Comparison of ENCODE assay signal across 2 cellular contexts in the genomic region with DNA sequence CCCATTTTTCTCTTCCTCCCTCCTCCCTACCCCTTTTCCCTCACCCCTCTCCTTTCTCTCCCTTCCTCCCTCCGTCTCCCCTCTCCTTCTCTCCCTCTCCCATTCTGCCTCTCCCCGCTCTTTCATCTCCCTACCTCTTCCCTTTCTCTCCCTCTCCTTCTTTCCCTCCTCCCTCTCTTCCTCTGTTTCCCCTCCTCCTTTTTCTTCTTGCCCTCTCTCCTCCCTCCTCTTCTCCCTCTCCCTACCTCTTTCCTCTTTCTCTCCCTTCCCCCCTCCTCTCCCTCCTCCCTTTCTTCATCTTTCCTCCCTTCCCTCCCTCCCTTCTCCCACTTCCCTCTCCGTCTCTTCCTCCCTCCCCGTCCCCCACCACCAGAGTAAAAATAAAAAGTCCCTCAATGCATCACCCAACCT.
TF ChIP-seq lines count a peak whose summit lies in the region.

No MANE protein-coding gene starts in this region.

TF ChIP-seq in IMR-90, 13 proteins besides CTCF, POLR2A, EP300 and RAD21:
- TF ChIP-seq CHD1 (IDR thresholded peaks at IDR 0.05; ENCODE audit: low read depth, low read length): no peak
- no peak for TF ChIP-seq MXI1 (IDR thresholded peaks at IDR 0.05; ENCODE audit: borderline replicate concordance, low read depth, low read length)
- no peak for TF ChIP-seq MAZ (IDR thresholded peaks at IDR 0.05; ENCODE audit: borderline replicate concordance, low read depth, low read length)
- TF ChIP-seq MAFK (IDR thresholded peaks at IDR 0.05; ENCODE audit: low read depth, low read length): no peak
- no peak for TF ChIP-seq BHLHE40 (IDR thresholded peaks at IDR 0.05; ENCODE audit: low read depth, low read length)
- TF ChIP-seq FOS (IDR thresholded peaks at IDR 0.05; ENCODE audit: low read depth, low read length): no peak
- TF ChIP-seq RFX5 (IDR thresholded peaks at IDR 0.05; ENCODE audit: low read depth, low read length): no peak
- no peak for TF ChIP-seq SMC3 (IDR thresholded peaks at IDR 0.05; ENCODE audit: low read depth, low read length)
- TF ChIP-seq, protein P1, sequence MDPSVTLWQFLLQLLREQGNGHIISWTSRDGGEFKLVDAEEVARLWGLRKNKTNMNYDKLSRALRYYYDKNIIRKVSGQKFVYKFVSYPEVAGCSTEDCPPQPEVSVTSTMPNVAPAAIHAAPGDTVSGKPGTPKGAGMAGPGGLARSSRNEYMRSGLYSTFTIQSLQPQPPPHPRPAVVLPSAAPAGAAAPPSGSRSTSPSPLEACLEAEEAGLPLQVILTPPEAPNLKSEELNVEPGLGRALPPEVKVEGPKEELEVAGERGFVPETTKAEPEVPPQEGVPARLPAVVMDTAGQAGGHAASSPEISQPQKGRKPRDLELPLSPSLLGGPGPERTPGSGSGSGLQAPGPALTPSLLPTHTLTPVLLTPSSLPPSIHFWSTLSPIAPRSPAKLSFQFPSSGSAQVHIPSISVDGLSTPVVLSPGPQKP (IDR thresholded peaks at IDR 0.05; ENCODE audit: borderline replicate concordance, low read depth, low read length): no peak
- TF ChIP-seq RCOR1 (IDR thresholded peaks at IDR 0.05; ENCODE audit: insufficient replicate concordance, low read length): no peak
- TF ChIP-seq, protein P2, sequence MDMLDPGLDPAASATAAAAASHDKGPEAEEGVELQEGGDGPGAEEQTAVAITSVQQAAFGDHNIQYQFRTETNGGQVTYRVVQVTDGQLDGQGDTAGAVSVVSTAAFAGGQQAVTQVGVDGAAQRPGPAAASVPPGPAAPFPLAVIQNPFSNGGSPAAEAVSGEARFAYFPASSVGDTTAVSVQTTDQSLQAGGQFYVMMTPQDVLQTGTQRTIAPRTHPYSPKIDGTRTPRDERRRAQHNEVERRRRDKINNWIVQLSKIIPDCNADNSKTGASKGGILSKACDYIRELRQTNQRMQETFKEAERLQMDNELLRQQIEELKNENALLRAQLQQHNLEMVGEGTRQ (IDR thresholded peaks at IDR 0.05; ENCODE audit: low read depth, low read length): no peak
- no peak for TF ChIP-seq CEBPB (IDR thresholded peaks at IDR 0.05; ENCODE audit: low read depth, low read length)
- no peak for TF ChIP-seq NFE2L2 (IDR thresholded peaks at IDR 0.05; ENCODE audit: low read depth, low read length)
TF ChIP-seq in IMR-90: peak in this region for 0.

TF ChIP-seq in H1, 55 proteins besides CTCF, POLR2A, EP300 and RAD21:
- TF ChIP-seq, protein P3, sequence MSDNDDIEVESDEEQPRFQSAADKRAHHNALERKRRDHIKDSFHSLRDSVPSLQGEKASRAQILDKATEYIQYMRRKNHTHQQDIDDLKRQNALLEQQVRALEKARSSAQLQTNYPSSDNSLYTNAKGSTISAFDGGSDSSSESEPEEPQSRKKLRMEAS (IDR thresholded peaks at IDR 0.05): no peak
- TF ChIP-seq TEAD4 (IDR thresholded peaks at IDR 0.05; ENCODE audit: low read depth, low read length): no peak
- TF ChIP-seq, protein P4, sequence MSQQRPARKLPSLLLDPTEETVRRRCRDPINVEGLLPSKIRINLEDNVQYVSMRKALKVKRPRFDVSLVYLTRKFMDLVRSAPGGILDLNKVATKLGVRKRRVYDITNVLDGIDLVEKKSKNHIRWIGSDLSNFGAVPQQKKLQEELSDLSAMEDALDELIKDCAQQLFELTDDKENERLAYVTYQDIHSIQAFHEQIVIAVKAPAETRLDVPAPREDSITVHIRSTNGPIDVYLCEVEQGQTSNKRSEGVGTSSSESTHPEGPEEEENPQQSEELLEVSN (IDR thresholded peaks at IDR 0.05): no peak
- TF ChIP-seq SP1 (IDR thresholded peaks at IDR 0.05; ENCODE audit: low read depth, low read length): no peak
- TF ChIP-seq BCL11A (IDR thresholded peaks at IDR 0.05; ENCODE audit: low read depth in 2 of 2, low read length in 2 of 2): no peak
- TF ChIP-seq NANOG (IDR thresholded peaks at IDR 0.05; ENCODE audit: insufficient read depth, low read depth, low read length, poor library complexity, severe bottlenecking): no peak
- no peak for TF ChIP-seq PHF8 (conservative IDR thresholded peaks at IDR 0.05; ENCODE audit: low read depth, low read length)
- no peak for TF ChIP-seq SRF (IDR thresholded peaks at IDR 0.05; ENCODE audit: low read depth, low read length)
- TF ChIP-seq, protein P5, sequence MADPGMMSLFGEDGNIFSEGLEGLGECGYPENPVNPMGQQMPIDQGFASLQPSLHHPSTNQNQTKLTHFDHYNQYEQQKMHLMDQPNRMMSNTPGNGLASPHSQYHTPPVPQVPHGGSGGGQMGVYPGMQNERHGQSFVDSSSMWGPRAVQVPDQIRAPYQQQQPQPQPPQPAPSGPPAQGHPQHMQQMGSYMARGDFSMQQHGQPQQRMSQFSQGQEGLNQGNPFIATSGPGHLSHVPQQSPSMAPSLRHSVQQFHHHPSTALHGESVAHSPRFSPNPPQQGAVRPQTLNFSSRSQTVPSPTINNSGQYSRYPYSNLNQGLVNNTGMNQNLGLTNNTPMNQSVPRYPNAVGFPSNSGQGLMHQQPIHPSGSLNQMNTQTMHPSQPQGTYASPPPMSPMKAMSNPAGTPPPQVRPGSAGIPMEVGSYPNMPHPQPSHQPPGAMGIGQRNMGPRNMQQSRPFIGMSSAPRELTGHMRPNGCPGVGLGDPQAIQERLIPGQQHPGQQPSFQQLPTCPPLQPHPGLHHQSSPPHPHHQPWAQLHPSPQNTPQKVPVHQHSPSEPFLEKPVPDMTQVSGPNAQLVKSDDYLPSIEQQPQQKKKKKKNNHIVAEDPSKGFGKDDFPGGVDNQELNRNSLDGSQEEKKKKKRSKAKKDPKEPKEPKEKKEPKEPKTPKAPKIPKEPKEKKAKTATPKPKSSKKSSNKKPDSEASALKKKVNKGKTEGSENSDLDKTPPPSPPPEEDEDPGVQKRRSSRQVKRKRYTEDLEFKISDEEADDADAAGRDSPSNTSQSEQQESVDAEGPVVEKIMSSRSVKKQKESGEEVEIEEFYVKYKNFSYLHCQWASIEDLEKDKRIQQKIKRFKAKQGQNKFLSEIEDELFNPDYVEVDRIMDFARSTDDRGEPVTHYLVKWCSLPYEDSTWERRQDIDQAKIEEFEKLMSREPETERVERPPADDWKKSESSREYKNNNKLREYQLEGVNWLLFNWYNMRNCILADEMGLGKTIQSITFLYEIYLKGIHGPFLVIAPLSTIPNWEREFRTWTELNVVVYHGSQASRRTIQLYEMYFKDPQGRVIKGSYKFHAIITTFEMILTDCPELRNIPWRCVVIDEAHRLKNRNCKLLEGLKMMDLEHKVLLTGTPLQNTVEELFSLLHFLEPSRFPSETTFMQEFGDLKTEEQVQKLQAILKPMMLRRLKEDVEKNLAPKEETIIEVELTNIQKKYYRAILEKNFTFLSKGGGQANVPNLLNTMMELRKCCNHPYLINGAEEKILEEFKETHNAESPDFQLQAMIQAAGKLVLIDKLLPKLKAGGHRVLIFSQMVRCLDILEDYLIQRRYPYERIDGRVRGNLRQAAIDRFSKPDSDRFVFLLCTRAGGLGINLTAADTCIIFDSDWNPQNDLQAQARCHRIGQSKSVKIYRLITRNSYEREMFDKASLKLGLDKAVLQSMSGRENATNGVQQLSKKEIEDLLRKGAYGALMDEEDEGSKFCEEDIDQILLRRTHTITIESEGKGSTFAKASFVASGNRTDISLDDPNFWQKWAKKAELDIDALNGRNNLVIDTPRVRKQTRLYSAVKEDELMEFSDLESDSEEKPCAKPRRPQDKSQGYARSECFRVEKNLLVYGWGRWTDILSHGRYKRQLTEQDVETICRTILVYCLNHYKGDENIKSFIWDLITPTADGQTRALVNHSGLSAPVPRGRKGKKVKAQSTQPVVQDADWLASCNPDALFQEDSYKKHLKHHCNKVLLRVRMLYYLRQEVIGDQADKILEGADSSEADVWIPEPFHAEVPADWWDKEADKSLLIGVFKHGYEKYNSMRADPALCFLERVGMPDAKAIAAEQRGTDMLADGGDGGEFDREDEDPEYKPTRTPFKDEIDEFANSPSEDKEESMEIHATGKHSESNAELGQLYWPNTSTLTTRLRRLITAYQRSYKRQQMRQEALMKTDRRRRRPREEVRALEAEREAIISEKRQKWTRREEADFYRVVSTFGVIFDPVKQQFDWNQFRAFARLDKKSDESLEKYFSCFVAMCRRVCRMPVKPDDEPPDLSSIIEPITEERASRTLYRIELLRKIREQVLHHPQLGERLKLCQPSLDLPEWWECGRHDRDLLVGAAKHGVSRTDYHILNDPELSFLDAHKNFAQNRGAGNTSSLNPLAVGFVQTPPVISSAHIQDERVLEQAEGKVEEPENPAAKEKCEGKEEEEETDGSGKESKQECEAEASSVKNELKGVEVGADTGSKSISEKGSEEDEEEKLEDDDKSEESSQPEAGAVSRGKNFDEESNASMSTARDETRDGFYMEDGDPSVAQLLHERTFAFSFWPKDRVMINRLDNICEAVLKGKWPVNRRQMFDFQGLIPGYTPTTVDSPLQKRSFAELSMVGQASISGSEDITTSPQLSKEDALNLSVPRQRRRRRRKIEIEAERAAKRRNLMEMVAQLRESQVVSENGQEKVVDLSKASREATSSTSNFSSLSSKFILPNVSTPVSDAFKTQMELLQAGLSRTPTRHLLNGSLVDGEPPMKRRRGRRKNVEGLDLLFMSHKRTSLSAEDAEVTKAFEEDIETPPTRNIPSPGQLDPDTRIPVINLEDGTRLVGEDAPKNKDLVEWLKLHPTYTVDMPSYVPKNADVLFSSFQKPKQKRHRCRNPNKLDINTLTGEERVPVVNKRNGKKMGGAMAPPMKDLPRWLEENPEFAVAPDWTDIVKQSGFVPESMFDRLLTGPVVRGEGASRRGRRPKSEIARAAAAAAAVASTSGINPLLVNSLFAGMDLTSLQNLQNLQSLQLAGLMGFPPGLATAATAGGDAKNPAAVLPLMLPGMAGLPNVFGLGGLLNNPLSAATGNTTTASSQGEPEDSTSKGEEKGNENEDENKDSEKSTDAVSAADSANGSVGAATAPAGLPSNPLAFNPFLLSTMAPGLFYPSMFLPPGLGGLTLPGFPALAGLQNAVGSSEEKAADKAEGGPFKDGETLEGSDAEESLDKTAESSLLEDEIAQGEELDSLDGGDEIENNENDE (IDR thresholded peaks at IDR 0.05; ENCODE audit: insufficient replicate concordance, low read length): no peak
- TF ChIP-seq MAFK (IDR thresholded peaks at IDR 0.05; ENCODE audit: low read depth, low read length): no peak
- TF ChIP-seq SAP30 (IDR thresholded peaks at IDR 0.05; ENCODE audit: insufficient read depth, insufficient replicate concordance, low read length): no peak
- TF ChIP-seq SP4 (IDR thresholded peaks at IDR 0.05; ENCODE audit: low read length): no peak
- no peak for TF ChIP-seq RNF2 (IDR thresholded peaks at IDR 0.05; ENCODE audit: borderline replicate concordance, low read depth, low read length, missing control alignments, poor library complexity, severe bottlenecking)
- no peak for TF ChIP-seq JUND (IDR thresholded peaks at IDR 0.05; ENCODE audit: low read length)
- 0 out of 4 replicates have a peak, but pooled peaks of 1 of the 2 experiments have one; percentile 27 for TF ChIP-seq SIN3A (conservative IDR thresholded peaks at IDR 0.05 in 1 of 2, IDR thresholded peaks at IDR 0.05 in 1 of 2; ENCODE audit: low read depth in 1 of 2, low read length in 2 of 2)
- TF ChIP-seq RBBP5 (IDR thresholded peaks at IDR 0.05; ENCODE audit: borderline replicate concordance, low read depth, low read length): no peak
- TF ChIP-seq CREB1 (IDR thresholded peaks at IDR 0.05): no peak
- no peak for TF ChIP-seq NRF1 (IDR thresholded peaks at IDR 0.05; ENCODE audit: low read depth, low read length)
- TF ChIP-seq KDM1A (IDR thresholded peaks at IDR 0.05; ENCODE audit: borderline replicate concordance, low read length): peak; percentile 40; the same call in 1 of the 2 replicates
- peak; percentile 81; the same call in 1 of the 2 replicates for TF ChIP-seq EGR1 (IDR thresholded peaks at IDR 0.05; ENCODE audit: borderline replicate concordance, low read depth, low read length)
- no peak for TF ChIP-seq CTBP2 (IDR thresholded peaks at IDR 0.05; ENCODE audit: borderline replicate concordance, insufficient read depth, insufficient read length, low read length)
- no peak for TF ChIP-seq SIX5 (IDR thresholded peaks at IDR 0.05; ENCODE audit: low read depth, low read length)
- no peak for TF ChIP-seq TAF7 (optimal IDR thresholded peaks at IDR 0.05; ENCODE audit: borderline replicate concordance, low read depth, low read length)
- no peak; the same call in 1 of the 2 replicates for TF ChIP-seq TAF1 (IDR thresholded peaks at IDR 0.05; ENCODE audit: low read depth, low read length)
- TF ChIP-seq EZH2 (IDR thresholded peaks at IDR 0.05; ENCODE audit: low read depth, low read length, severe bottlenecking): no peak
- TF ChIP-seq SUZ12 (IDR thresholded peaks at IDR 0.05; ENCODE audit: low read length): peak; percentile 32; the same call in 1 of the 2 replicates
